In the genomic region with DNA sequence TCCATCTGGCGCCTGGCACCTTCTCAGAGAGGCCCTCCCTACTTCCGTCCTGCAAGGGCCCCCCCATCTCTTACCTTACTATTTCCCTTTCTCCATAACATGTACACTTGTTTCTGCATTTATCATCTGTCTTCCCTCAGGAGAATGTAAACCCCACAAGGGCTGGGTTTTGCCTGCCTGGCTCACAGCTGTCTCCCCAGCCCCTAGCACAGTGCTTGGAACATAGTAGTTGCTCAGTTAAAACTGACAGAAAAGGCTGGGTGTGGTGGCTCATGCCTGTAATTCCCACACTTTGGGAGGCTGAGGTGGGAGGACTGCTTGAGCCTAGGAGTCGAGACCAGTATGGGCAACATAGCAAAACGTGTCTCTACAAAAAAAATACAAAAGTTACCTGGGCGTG, we compare ENCODE assay signal across 27 cellular contexts.
"Had no signal": no experiment of that assay in that cellular context is flagged by ENCODE, and none has a peak within 500 bp of the region (broad histone marks: within the 10 kb centered on the region; RNA-seq: fewer than 3 reads in every experiment).

No MANE protein-coding gene starts in this region.

- H3K4me1 Mint-ChIP-seq: nephron had no signal

- H3K4me3 ChIP-seq: heart left ventricle, lung, ovary, skin epidermis, testis, transverse colon had no signal

- DNase-seq: activated CD4-positive, alpha-beta memory T cell treated with anti-CD3 and anti-CD28 coated beads, Interleukin-2, amount 10 ng/mL, durations not matched to agents 7 days and 5 days; activated CD4-positive, alpha-beta T cell treated with anti-CD3 and anti-CD28 coated beads, Interleukin-2, amount 10 ng/mL, durations not matched to agents 24 days and 14 days; activated CD4-positive, CD25-positive, alpha-beta regulatory T cell treated with anti-CD3 and anti-CD28 coated beads, Interleukin-2, amount 50 U/mL, for 72 hours; activated CD8-positive, alpha-beta memory T cell treated with anti-CD3 and anti-CD28 coated beads, Interleukin-2, amount 10 ng/mL, durations not matched to agents 7 days and 5 days; activated effector memory CD4-positive, alpha-beta T cell treated with Interleukin-2 at 50 U/mL for 16 hours; activated naive CD4-positive, alpha-beta T cell treated with Interleukin-2 at 50 U/mL for 16 hours; activated naive CD8-positive, alpha-beta T cell treated with anti-CD3 and anti-CD28 coated beads, Interleukin-2, amount 50 U/mL, for 24 hours; amygdala; endodermal cell; foreskin fibroblast; heart left ventricle; mesendoderm; ovary; stimulated activated CD4-positive, alpha-beta T cell treated with anti-CD3 and anti-CD28 coated beads, Interleukin-12 subunit alpha, Interleukin-12 subunit beta, amount 100 ng/mL, for 4 hours; stimulated activated CD4-positive, alpha-beta T cell treated with anti-CD3 and anti-CD28 coated beads, Interleukin-4, amount 100 ng/mL, for 1 hour; stimulated activated naive CD8-positive, alpha-beta T cell treated with anti-CD3 and anti-CD28 coated beads, Interleukin-15, Interleukin-2, amounts not matched to agents 100 U/mL and 50 U/mL, for 24 hours; T-helper 17 cell; T1000; testis; transverse colon; WERI-Rb-1 had no signal

- H3K9me3 ChIP-seq: heart left ventricle, ovary, testis, transverse colon had no signal

- H3K27me3 Mint-ChIP-seq: activated naive CD8-positive, alpha-beta T cell treated with anti-CD3 and anti-CD28 coated beads, Interleukin-2, amount 50 U/mL, for 24 hours; central memory CD8-positive, alpha-beta T cell; T-helper 17 cell had no signal

- H3K27ac ChIP-seq: heart left ventricle, ovary, skin epidermis, testis, transverse colon, WERI-Rb-1 had no signal

- H3K4me3 Mint-ChIP-seq: activated CD4-positive, alpha-beta memory T cell treated with anti-CD3 and anti-CD28 coated beads, Interleukin-2, amount 10 ng/mL, durations not matched to agents 7 days and 5 days; activated CD4-positive, alpha-beta T cell treated with anti-CD3 and anti-CD28 coated beads, Interleukin-2, amount 10 ng/mL, durations not matched to agents 24 days and 14 days; activated CD8-positive, alpha-beta memory T cell treated with anti-CD3 and anti-CD28 coated beads, Interleukin-2, amount 10 ng/mL, durations not matched to agents 7 days and 5 days; activated naive CD8-positive, alpha-beta T cell treated with anti-CD3 and anti-CD28 coated beads, Interleukin-2, amount 50 U/mL, for 24 hours; central memory CD8-positive, alpha-beta T cell; dendritic cell treated with granulocyte-macrophage colony-stimulating factor and Interleukin-4, amounts not matched to agents 40 ng/mL and 50 ng/mL, for 4 days; endodermal cell; nephron; T-helper 17 cell had no signal

- H3K9me3 Mint-ChIP-seq: activated CD4-positive, alpha-beta memory T cell treated with anti-CD3 and anti-CD28 coated beads, Interleukin-2, amount 10 ng/mL, durations not matched to agents 7 days and 5 days; activated CD4-positive, alpha-beta T cell treated with anti-CD3 and anti-CD28 coated beads, Interleukin-2, amount 10 ng/mL, durations not matched to agents 24 days and 14 days; activated naive CD8-positive, alpha-beta T cell treated with anti-CD3 and anti-CD28 coated beads, Interleukin-2, amount 50 U/mL, for 24 hours; central memory CD8-positive, alpha-beta T cell; dendritic cell treated with granulocyte-macrophage colony-stimulating factor and Interleukin-4, amounts not matched to agents 40 ng/mL and 50 ng/mL, for 4 days; endodermal cell; nephron had no signal

- H3K36me3 Mint-ChIP-seq: activated CD8-positive, alpha-beta memory T cell treated with anti-CD3 and anti-CD28 coated beads, Interleukin-2, amount 10 ng/mL, durations not matched to agents 7 days and 5 days had no signal

- H3K27me3 ChIP-seq: heart left ventricle, ovary, testis, transverse colon had no signal

- H3K36me3 ChIP-seq: heart left ventricle, ovary, transverse colon, WERI-Rb-1 had no signal

- H3K27ac Mint-ChIP-seq: activated CD4-positive, alpha-beta memory T cell treated with anti-CD3 and anti-CD28 coated beads, Interleukin-2, amount 10 ng/mL, durations not matched to agents 7 days and 5 days; activated CD4-positive, alpha-beta T cell treated with anti-CD3 and anti-CD28 coated beads, Interleukin-2, amount 10 ng/mL, durations not matched to agents 24 days and 14 days; activated CD8-positive, alpha-beta memory T cell treated with anti-CD3 and anti-CD28 coated beads, Interleukin-2, amount 10 ng/mL, durations not matched to agents 7 days and 5 days; activated naive CD8-positive, alpha-beta T cell treated with anti-CD3 and anti-CD28 coated beads, Interleukin-2, amount 50 U/mL, for 24 hours; dendritic cell treated with granulocyte-macrophage colony-stimulating factor and Interleukin-4, amounts not matched to agents 40 ng/mL and 50 ng/mL, for 4 days; endodermal cell; nephron; progenitor cell of endocrine pancreas; T-helper 17 cell had no signal
